Comparison of ENCODE assay signal across 8 cellular contexts in the genomic region with DNA sequence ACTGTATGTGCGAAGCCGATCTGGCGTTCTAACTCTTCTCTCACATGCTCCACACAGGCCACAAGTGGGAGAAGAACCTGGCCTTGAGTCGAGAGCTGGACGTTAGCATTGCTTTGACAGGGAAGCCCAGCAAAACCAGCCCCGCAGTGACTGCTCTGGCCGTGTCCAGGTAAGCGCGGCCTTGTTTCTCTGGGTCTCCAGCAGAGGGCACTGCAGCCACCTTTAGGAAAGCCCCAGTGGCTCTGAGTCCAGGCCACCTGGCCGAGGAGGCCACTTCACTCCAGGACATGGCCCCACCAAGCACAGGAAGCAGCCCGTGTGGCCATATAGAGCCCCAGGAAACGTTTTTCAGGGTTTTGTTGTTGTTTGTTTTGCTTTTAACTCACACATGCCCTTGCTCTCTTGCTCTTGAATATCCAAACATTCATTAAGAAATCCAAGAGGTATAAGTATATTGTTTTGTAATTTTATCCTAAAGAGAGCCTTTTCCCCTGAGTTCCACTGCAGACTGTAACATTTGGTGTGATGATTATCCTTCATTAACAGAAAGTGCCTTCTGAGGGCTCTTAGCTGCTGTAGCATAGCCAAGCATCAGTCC. TPM values are rescaled to one million over a fixed set of nuclear protein-coding genes. Genes with fewer than 3 reads are reported as not detected.
A peak's percentile ranks its signal among the peaks of the same experiment; 100 is the strongest.
DNase-seq lines count a peak whose midpoint lies in the region; ATAC-seq and TF ChIP-seq lines count a peak whose summit lies in the region.

No MANE protein-coding gene starts in this region.

- no peak overlapping the region for H3K4me3 Mint-ChIP-seq in WTC11

- peak; percentile 80 for TF ChIP-seq CTCF in WTC11 (IDR thresholded peaks at IDR 0.05)

- H3K27me3 Mint-ChIP-seq in WTC11 (ENCODE audit: low read depth), result no peaks in the 10 kb centered on the region

- no peaks in the 10 kb centered on the region for H3K36me3 Mint-ChIP-seq in WTC11

- POLR2A ChIA-PET in WTC11 (lab: Charles Lee), result no interaction called here

- in situ Hi-C loops in KBM-7 (cut with MboI; ENCODE audit: low pct_unique_long_range_greater_than_20kb, low sequenced_read_pairs), result no loop called here

- peak; percentile 98 for ATAC-seq in WTC11
- no peak for ATAC-seq in HG02798 (IDR thresholded peaks at IDR 0.05; ENCODE audit: poor library complexity, unreplicated experiment)

- no peaks in the 10 kb centered on the region for H3K4me1 Mint-ChIP-seq in WTC11

- H3K27ac Mint-ChIP-seq in WTC11, result no peak overlapping the region

- no peaks in the 10 kb centered on the region for H3K9me3 Mint-ChIP-seq in WTC11

- DNase-seq in NCI-H1436 (lab: John Stamatoyannopoulos, UW) (peak; percentile 0), NCI-H1436 treated with DMSO at 0.1 percent for 48 hours (lab: John Stamatoyannopoulos, UW) (no peak), KBM-7 (peak; percentile 34), WTC11 (ENCODE audit: low spot score) (peak; percentile 87), ecto neural progenitor cell (ENCODE audit: low spot score) (peak; percentile 81), lung microvascular endothelial cell (ENCODE audit: low read depth in 2 of 2) (peak; percentile 42 to 66), superior temporal gyrus (ENCODE audit: extremely low spot score) (peak; percentile 63)

- CTCF ChIA-PET in WTC11 (lab: Charles Lee), result interaction anchor here (0.6 to 3.3 kb wide), 13 partner anchors 12 to 531 kb away, joined by 3 to 25 read pairs (median 3); no protein-coding TSS in a partner anchor

TF ChIP-seq in WTC11, 78 proteins besides CTCF, POLR2A, EP300 and RAD21:
- TF ChIP-seq, protein P1, sequence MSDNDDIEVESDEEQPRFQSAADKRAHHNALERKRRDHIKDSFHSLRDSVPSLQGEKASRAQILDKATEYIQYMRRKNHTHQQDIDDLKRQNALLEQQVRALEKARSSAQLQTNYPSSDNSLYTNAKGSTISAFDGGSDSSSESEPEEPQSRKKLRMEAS (CRISPR knock-in tag; IDR thresholded peaks at IDR 0.05), result peak; percentile 42; the same call in 1 of the 2 replicates
- no peak for TF ChIP-seq TCF7 (CRISPR knock-in tag; IDR thresholded peaks at IDR 0.05; ENCODE audit: low read depth)
- TF ChIP-seq ETV6 (CRISPR knock-in tag; IDR thresholded peaks at IDR 0.05), result 0 out of 2 replicates have a peak, but pooled peaks have one; percentile 30

RNA-seq across cellular contexts. Expression of a gene that starts 41.8 kb away (rescaled TPM):
- not detected in 3 replicates for total RNA-seq in WTC11 (2021)
- not detected in 2 replicates for total RNA-seq in lung microvascular endothelial cell
